In genomic region chr11:117738246-117738957, GRCh38 we compare ENCODE assay signal across 32 cellular contexts. TPM values are rescaled to one million over a fixed set of nuclear protein-coding genes. Genes with fewer than 3 reads are reported as not detected.
"Had no signal": no experiment of that assay in that cellular context is flagged by ENCODE, and none has a peak within 500 bp of the region (broad histone marks: within the 10 kb centered on the region; RNA-seq: fewer than 3 reads in every experiment).

No MANE protein-coding gene starts in this region.

- FAIRE-seq: urothelium cell line had no signal

- H2AFZ ChIP-seq: neural progenitor cell, parathyroid adenoma had no signal

- ATAC-seq: activated CD8-positive, alpha-beta T cell treated with anti-CD3 and anti-CD28 coated beads for 36 hours; activated T-cell treated with anti-CD3 and anti-CD28 coated beads, Interleukin-2, amount 50 U/mL, for 72 hours; body of pancreas; esophagus mucosa; heart right ventricle; left lung; lower lobe of right lung; natural killer cell; psoas muscle had no signal

- H3K36me3 Mint-ChIP-seq: activated naive CD8-positive, alpha-beta T cell; natural killer cell; neural progenitor cell had no signal

- H3K27ac ChIP-seq: body of pancreas, heart right ventricle, left lung, lower lobe of right lung, neural progenitor cell, parathyroid adenoma, psoas muscle, thoracic aorta had no signal

- H3K9ac ChIP-seq: neural progenitor cell, parathyroid adenoma had no signal

- DNase-seq: activated CD4-positive, alpha-beta T cell treated with anti-CD3 and anti-CD28 coated beads for 1 hour; activated CD4-positive, alpha-beta T cell treated with anti-CD3 and anti-CD28 coated beads, Interleukin-2, amount 50 U/mL, for 1 hour; activated CD8-positive, alpha-beta T cell treated with anti-CD3 and anti-CD28 coated beads for 36 hours; activated effector memory CD4-positive, alpha-beta T cell treated with Interleukin-2 at 50 U/mL for 16 hours; activated naive CD4-positive, alpha-beta T cell treated with Interleukin-2 at 50 U/mL for 16 hours; activated T-cell treated with anti-CD3 and anti-CD28 coated beads for 4 hours; activated T-cell treated with anti-CD3 and anti-CD28 coated beads, Interleukin-2, amount 50 U/mL, for 72 hours; aorta; body of pancreas; endodermal cell; foreskin melanocyte; heart right ventricle; kidney glomerular epithelial cell; left lung; lower lobe of right lung; mesenchymal stem cell; natural killer cell; occipital lobe; psoas muscle; stimulated activated CD4-positive, alpha-beta T cell treated with anti-CD3 and anti-CD28 coated beads, Interleukin-15, amount 100 ng/mL, for 24 hours; stimulated activated CD4-positive, alpha-beta T cell treated with anti-CD3 and anti-CD28 coated beads, Interleukin-2, amount 100 ng/mL, for 24 hours; stimulated activated naive CD4-positive, alpha-beta T cell treated with Interleukin-2 at 50 U/mL for 16 hours; trophoblast cell had no signal

- H3K27me3 ChIP-seq: body of pancreas, heart right ventricle, left lung, neural progenitor cell had no signal

- H3K4me1 ChIP-seq: body of pancreas, heart right ventricle, lower lobe of right lung, parathyroid adenoma, psoas muscle had no signal

- H3K27me3 Mint-ChIP-seq: activated CD8-positive, alpha-beta T cell treated with anti-CD3 and anti-CD28 coated beads for 36 hours had no signal

- H3K79me2 ChIP-seq: parathyroid adenoma had no signal

- H3K4me1 Mint-ChIP-seq: natural killer cell had no signal

- H3K9me3 Mint-ChIP-seq: activated CD8-positive, alpha-beta T cell treated with anti-CD3 and anti-CD28 coated beads for 36 hours; activated T-cell treated with anti-CD3 and anti-CD28 coated beads, Interleukin-2, amount 50 U/mL, for 72 hours; natural killer cell had no signal

- H3K4me3 ChIP-seq: body of pancreas, heart right ventricle, left lung, lower lobe of right lung, neural progenitor cell, psoas muscle, smooth muscle cell, thoracic aorta had no signal

- H3K36me3 ChIP-seq: heart right ventricle, left lung, lower lobe of right lung, neural progenitor cell, thoracic aorta had no signal

- H3K9me3 ChIP-seq: body of pancreas, psoas muscle, thoracic aorta had no signal

- H3K4me3 Mint-ChIP-seq: activated CD8-positive, alpha-beta T cell treated with anti-CD3 and anti-CD28 coated beads for 36 hours; activated naive CD8-positive, alpha-beta T cell; activated T-cell treated with anti-CD3 and anti-CD28 coated beads, Interleukin-2, amount 50 U/mL, for 72 hours; endodermal cell; natural killer cell; neural progenitor cell had no signal

- H3K4me2 ChIP-seq: neural progenitor cell, smooth muscle cell had no signal

- H3K27ac Mint-ChIP-seq: activated CD8-positive, alpha-beta T cell treated with anti-CD3 and anti-CD28 coated beads for 36 hours; activated naive CD8-positive, alpha-beta T cell; activated T-cell treated with anti-CD3 and anti-CD28 coated beads, Interleukin-2, amount 50 U/mL, for 72 hours; endodermal cell; natural killer cell; neural progenitor cell had no signal

RNA-seq across cellular contexts. Expression of gene DSCAML1, which starts 58.6 kb away (rescaled TPM):
- total RNA-seq: chondrocyte, esophagus mucosa, glomerular endothelial cell had no signal
- polyA plus RNA-seq: smooth muscle cell had no signal
